10 cellular contexts compared by ENCODE assay signal in the genomic region with DNA sequence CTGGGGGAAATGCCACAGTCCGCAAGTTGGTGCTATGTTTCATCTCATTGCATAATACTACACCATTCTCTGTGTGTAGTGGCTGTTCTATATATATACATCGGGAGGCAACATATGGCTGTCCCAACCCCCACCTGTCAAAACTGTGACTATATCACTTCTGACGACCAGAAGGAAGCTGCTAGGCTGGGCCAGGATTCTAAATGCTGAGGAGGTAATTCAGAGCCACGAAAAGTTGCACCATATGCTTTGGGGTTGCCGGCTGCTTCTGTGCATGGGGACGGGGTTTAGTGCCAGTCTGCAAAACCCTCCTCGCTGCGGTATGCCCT. TPM values are rescaled to one million over a fixed set of nuclear protein-coding genes. Genes with fewer than 3 reads are reported as not detected.
DNase-seq lines count a peak whose midpoint lies in the region; ATAC-seq, FAIRE-seq and TF ChIP-seq lines count a peak whose summit lies in the region.
"Had no signal": no experiment of that assay in that cellular context is flagged by ENCODE, and none has a peak within 500 bp of the region (broad histone marks: within the 10 kb centered on the region; RNA-seq: fewer than 3 reads in every experiment).

No MANE protein-coding gene starts in this region.

- no peaks in the 10 kb centered on the region for H3K36me3 Mint-ChIP-seq in CD4-positive, alpha-beta T cell (ENCODE audit: low read depth)
- H3K36me3 Mint-ChIP-seq in IgD-negative memory B cell (peaks cover 3% of the 10 kb centered on the region), memory B cell (no peaks in the 10 kb centered on the region)

- intact Hi-C loops in CD4-positive, alpha-beta T cell (cut with DNase I, micrococcal nuclease) = loop anchor here in 1 of 2 experiments (1.0 kb wide), 1 partner anchor 117 kb away; the partner anchor contains the start of gene MSH2

- no peak for TF ChIP-seq CTCF in CD4-positive, alpha-beta T cell (IDR thresholded peaks at IDR 0.05)

- no peak for DNase-seq in CD4-positive, alpha-beta T cell
- peak; percentile 59 for DNase-seq in UCSD-AML1 (lab: John Stamatoyannopoulos, UW; ENCODE audit: unreplicated experiment)
- no peak for DNase-seq in memory B cell (ENCODE audit: low spot score in 2 of 2)
- no peak for DNase-seq in RCC 7860 (ENCODE audit: low spot score)
- no peak for DNase-seq in urothelium cell line (ENCODE audit: low spot score)
- no peak for DNase-seq in A172 (ENCODE audit: low spot score)

- POLR2A ChIA-PET in CD4-positive, alpha-beta T cell (lab: Charles Lee) = interaction anchor here (1.0 to 1.6 kb wide), 3 partner anchors 8 to 263 kb away, joined by 3 read pairs; no protein-coding TSS in a partner anchor

- peak overlapping the region; percentile 75 for H3K4me3 Mint-ChIP-seq in CD4-positive, alpha-beta T cell
- H3K4me3 Mint-ChIP-seq in IgD-negative memory B cell (peak overlapping the region; percentile 73 to 97 (median 92)), memory B cell (peak overlapping the region; percentile 69)

- peak overlapping the region; percentile 37 for H3K27ac Mint-ChIP-seq in CD4-positive, alpha-beta T cell
- H3K27ac Mint-ChIP-seq in IgD-negative memory B cell (peak overlapping the region in 2 of 3 donors; percentile 12 to 39), memory B cell (peak overlapping the region; percentile 50)

- no peak overlapping the region for H3K27ac ChIP-seq in CD4-positive, alpha-beta T cell (ENCODE audit: low read depth, low read length)
- H3K27ac ChIP-seq: cardiac muscle cell had no signal

- CTCF ChIA-PET in CD4-positive, alpha-beta T cell (lab: Charles Lee) = no interaction called here

- no peak for ATAC-seq in CD4-positive, alpha-beta T cell (ENCODE audit: poor library complexity)
- ATAC-seq in memory B cell (ENCODE audit: low read depth) (no peak), HG02938 (IDR thresholded peaks at IDR 0.05; ENCODE audit: unreplicated experiment) (no peak)

- H3K27me3 ChIP-seq in CD4-positive, alpha-beta T cell (ENCODE audit: control insufficient read depth, insufficient read depth, low read length) = no peaks in the 10 kb centered on the region
- H3K27me3 ChIP-seq: cardiac muscle cell had no signal

- no peaks in the 10 kb centered on the region for H3K9me3 Mint-ChIP-seq in CD4-positive, alpha-beta T cell
- H3K9me3 Mint-ChIP-seq in IgD-negative memory B cell (no peaks in the 10 kb centered on the region), memory B cell (no peaks in the 10 kb centered on the region)

- FAIRE-seq in RCC 7860 (lab: Jason Lieb, UNC) (no peak), urothelium cell line (lab: Jason Lieb, UNC) (no peak)

- H3K27me3 Mint-ChIP-seq in CD4-positive, alpha-beta T cell = no peaks in the 10 kb centered on the region
- H3K27me3 Mint-ChIP-seq in IgD-negative memory B cell (no peaks in the 10 kb centered on the region), memory B cell (peaks cover 2% of the 10 kb centered on the region)

- H3K9me3 ChIP-seq in CD4-positive, alpha-beta T cell (ENCODE audit: control insufficient read depth, low read length) = no peaks in the 10 kb centered on the region

- H3K4me1 Mint-ChIP-seq in CD4-positive, alpha-beta T cell (ENCODE audit: low read depth) = peaks cover 11% of the 10 kb centered on the region
- H3K4me1 Mint-ChIP-seq in IgD-negative memory B cell (peaks cover 0 to 10% (median 8%) of the 10 kb centered on the region in 3 donors), memory B cell (peaks cover 11% of the 10 kb centered on the region)

RNA-seq across cellular contexts. Expression of gene KCNK12, which starts 50.5 kb away (rescaled TPM):
- under 1 TPM; 0.11 to 0.20 TPM for total RNA-seq in CD4-positive, alpha-beta T cell
- 0.20 TPM for polyA plus RNA-seq in IgD-negative memory B cell
- not detected in 2 replicates for total RNA-seq in A172 (2014; rRNA removed; shearing (Covaris generic))
- total RNA-seq: subcutaneous adipose tissue had no signal
